24 cellular contexts compared by ENCODE assay signal in the genomic region with DNA sequence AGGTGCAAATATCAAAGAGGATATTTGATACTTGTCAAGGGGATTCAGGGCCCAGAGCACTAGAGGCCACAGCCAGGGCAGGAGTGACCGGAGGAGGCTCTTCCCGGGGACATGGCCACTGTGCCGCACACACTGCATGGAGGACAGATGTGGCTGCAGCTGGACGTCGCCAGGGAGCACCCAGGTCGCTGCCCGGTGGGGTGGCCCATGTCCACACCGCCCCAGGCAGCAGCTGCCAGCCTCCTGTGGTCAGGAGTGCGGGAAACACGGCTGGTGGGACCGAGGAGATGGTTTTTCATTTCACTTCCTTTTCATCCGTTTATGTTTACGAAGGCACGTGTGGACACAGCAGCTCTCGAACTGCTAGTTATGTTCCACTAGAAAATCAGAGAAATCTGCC.
"Had no signal": no experiment of that assay in that cellular context is flagged by ENCODE, and none has a peak within 500 bp of the region (broad histone marks: within the 10 kb centered on the region; RNA-seq: fewer than 3 reads in every experiment).

No MANE protein-coding gene starts in this region.

- H3K9me2 ChIP-seq: SK-N-SH had no signal

- H3K4me3 ChIP-seq: cardiac muscle cell, SJCRH30 had no signal

- H3K27ac ChIP-seq: brain microvascular endothelial cell, cardiac muscle cell, SJCRH30, WERI-Rb-1 had no signal

- DNase-seq: activated CD4-positive, alpha-beta memory T cell treated with anti-CD3 and anti-CD28 coated beads, Interleukin-2, amount 10 ng/mL, durations not matched to agents 7 days and 5 days; activated CD4-positive, alpha-beta T cell treated with anti-CD3 and anti-CD28 coated beads for 36 hours; activated CD4-positive, alpha-beta T cell treated with anti-CD3 and anti-CD28 coated beads, Interleukin-2, amount 50 U/mL, for 1 hour; activated gamma-delta T cell; activated naive CD4-positive, alpha-beta T cell treated with anti-CD3 and anti-CD28 coated beads, Interleukin-2, amount 10 ng/mL, durations not matched to agents 7 days and 5 days; activated naive CD8-positive, alpha-beta T cell treated with anti-CD3 and anti-CD28 coated beads for 36 hours; activated T-cell treated with anti-CD3 and anti-CD28 coated beads for 4 hours; activated T-cell treated with anti-CD3 and anti-CD28 coated beads, Interleukin-2, amount 50 U/mL, for 48 hours; brain microvascular endothelial cell; NCI-H1092; NCI-H1417; NCI-H1930; NCI-H2171; NCI-H345; NCI-H510A; NCI-H526 treated with DMSO at 0.1 percent for 48 hours; NCI-H82; OCI-M1; RPMI8226; SK-N-SH; T-helper 1 cell; WERI-Rb-1 had no signal

- H3K27me3 ChIP-seq: brain microvascular endothelial cell, cardiac muscle cell, SJCRH30 had no signal

- H3K9me3 ChIP-seq: SJCRH30, SK-N-SH had no signal

- H3K9ac ChIP-seq: SK-N-SH had no signal

- H3K4me2 ChIP-seq: SK-N-SH had no signal
